ENCODE assay signal across 36 cellular contexts in genomic region chr1:101967871-101968270, GRCh38. TPM values are rescaled to one million over a fixed set of nuclear protein-coding genes. Genes with fewer than 3 reads are reported as not detected.
"Had no signal": no experiment of that assay in that cellular context is flagged by ENCODE, and none has a peak within 500 bp of the region (broad histone marks: within the 10 kb centered on the region; RNA-seq: fewer than 3 reads in every experiment).

No MANE protein-coding gene starts in this region.

- H3K36me3 Mint-ChIP-seq: activated naive CD4-positive, alpha-beta T cell treated with anti-CD3 and anti-CD28 coated beads, Interleukin-2, amount 10 ng/mL, durations not matched to agents 7 days and 5 days; activated naive CD4-positive, alpha-beta T cell treated with anti-CD3 and anti-CD28 coated beads, Interleukin-2, amount 50 U/mL, for 72 hours; activated naive CD8-positive, alpha-beta T cell treated with anti-CD3 and anti-CD28 coated beads, Interleukin-2, amount 10 ng/mL, durations not matched to agents 7 days and 5 days; brain; WTC11 had no signal

- H3K27me3 ChIP-seq: ascending aorta, breast epithelium, cardiac muscle cell, colonic mucosa, esophagus squamous epithelium, heart right ventricle, hepatocyte had no signal

- H3K9me3 Mint-ChIP-seq: activated CD4-positive, alpha-beta memory T cell treated with anti-CD3 and anti-CD28 coated beads, Interleukin-2, amount 10 ng/mL, durations not matched to agents 7 days and 5 days; activated CD4-positive, alpha-beta T cell treated with anti-CD3 and anti-CD28 coated beads, Interleukin-2, amount 10 ng/mL, durations not matched to agents 7 days and 5 days; activated naive CD4-positive, alpha-beta T cell treated with anti-CD3 and anti-CD28 coated beads, Interleukin-2, amount 10 ng/mL, durations not matched to agents 7 days and 5 days; activated naive CD8-positive, alpha-beta T cell treated with anti-CD3 and anti-CD28 coated beads, Interleukin-2, amount 10 ng/mL, durations not matched to agents 7 days and 5 days; activated T-cell treated with anti-CD3 and anti-CD28 coated beads, Interleukin-2, amount 50 U/mL, for 24 hours; WTC11 had no signal

- H3K4me3 Mint-ChIP-seq: activated CD4-positive, alpha-beta memory T cell treated with anti-CD3 and anti-CD28 coated beads, Interleukin-2, amount 10 ng/mL, durations not matched to agents 7 days and 5 days; activated CD4-positive, alpha-beta T cell treated with anti-CD3 and anti-CD28 coated beads, Interleukin-2, amount 10 ng/mL, durations not matched to agents 7 days and 5 days; activated naive CD4-positive, alpha-beta T cell treated with anti-CD3 and anti-CD28 coated beads, Interleukin-2, amount 10 ng/mL, durations not matched to agents 7 days and 5 days; activated naive CD8-positive, alpha-beta T cell treated with anti-CD3 and anti-CD28 coated beads, Interleukin-2, amount 10 ng/mL, durations not matched to agents 7 days and 5 days; activated T-cell treated with anti-CD3 and anti-CD28 coated beads, Interleukin-2, amount 50 U/mL, for 24 hours; activated T-cell treated with anti-CD3 and anti-CD28 coated beads, Interleukin-2, amount 50 U/mL, for 72 hours; brain; WTC11 had no signal

- H2AFZ ChIP-seq: hepatocyte had no signal

- H3K4me1 Mint-ChIP-seq: activated CD4-positive, alpha-beta memory T cell treated with anti-CD3 and anti-CD28 coated beads, Interleukin-2, amount 10 ng/mL, durations not matched to agents 7 days and 5 days; activated CD4-positive, alpha-beta T cell treated with anti-CD3 and anti-CD28 coated beads, Interleukin-2, amount 10 ng/mL, durations not matched to agents 7 days and 5 days; activated naive CD4-positive, alpha-beta T cell treated with anti-CD3 and anti-CD28 coated beads, Interleukin-2, amount 10 ng/mL, durations not matched to agents 7 days and 5 days; activated naive CD8-positive, alpha-beta T cell treated with anti-CD3 and anti-CD28 coated beads, Interleukin-2, amount 10 ng/mL, durations not matched to agents 7 days and 5 days had no signal

- ATAC-seq: activated naive CD4-positive, alpha-beta T cell treated with anti-CD3 and anti-CD28 coated beads, Interleukin-2, amount 50 U/mL, for 72 hours; activated T-cell treated with anti-CD3 and anti-CD28 coated beads, Interleukin-2, amount 50 U/mL, for 72 hours; gastroesophageal sphincter; heart right ventricle; WTC11 had no signal

- H3K27ac Mint-ChIP-seq: activated CD4-positive, alpha-beta memory T cell treated with anti-CD3 and anti-CD28 coated beads, Interleukin-2, amount 10 ng/mL, durations not matched to agents 7 days and 5 days; activated CD4-positive, alpha-beta T cell treated with anti-CD3 and anti-CD28 coated beads, Interleukin-2, amount 10 ng/mL, durations not matched to agents 7 days and 5 days; activated naive CD4-positive, alpha-beta T cell treated with anti-CD3 and anti-CD28 coated beads, Interleukin-2, amount 10 ng/mL, durations not matched to agents 7 days and 5 days; activated naive CD4-positive, alpha-beta T cell treated with anti-CD3 and anti-CD28 coated beads, Interleukin-2, amount 50 U/mL, for 72 hours; activated naive CD8-positive, alpha-beta T cell treated with anti-CD3 and anti-CD28 coated beads, Interleukin-2, amount 10 ng/mL, durations not matched to agents 7 days and 5 days; activated T-cell treated with anti-CD3 and anti-CD28 coated beads, Interleukin-2, amount 50 U/mL, for 24 hours; activated T-cell treated with anti-CD3 and anti-CD28 coated beads, Interleukin-2, amount 50 U/mL, for 72 hours; brain; WTC11 had no signal

- H3K4me2 ChIP-seq: hepatocyte had no signal

- H3K27me3 Mint-ChIP-seq: activated CD4-positive, alpha-beta memory T cell treated with anti-CD3 and anti-CD28 coated beads, Interleukin-2, amount 10 ng/mL, durations not matched to agents 7 days and 5 days; activated CD4-positive, alpha-beta T cell treated with anti-CD3 and anti-CD28 coated beads, Interleukin-2, amount 10 ng/mL, durations not matched to agents 7 days and 5 days; activated naive CD4-positive, alpha-beta T cell treated with anti-CD3 and anti-CD28 coated beads, Interleukin-2, amount 10 ng/mL, durations not matched to agents 7 days and 5 days; activated naive CD8-positive, alpha-beta T cell treated with anti-CD3 and anti-CD28 coated beads, Interleukin-2, amount 10 ng/mL, durations not matched to agents 7 days and 5 days; activated T-cell treated with anti-CD3 and anti-CD28 coated beads, Interleukin-2, amount 50 U/mL, for 24 hours had no signal

- DNase-seq: activated CD4-positive, alpha-beta memory T cell treated with anti-CD3 and anti-CD28 coated beads, Interleukin-2, amount 10 ng/mL, durations not matched to agents 7 days and 5 days; activated CD4-positive, alpha-beta T cell treated with anti-CD3 and anti-CD28 coated beads for 1 hour; activated CD4-positive, alpha-beta T cell treated with anti-CD3 and anti-CD28 coated beads for 4 hours; activated CD4-positive, alpha-beta T cell treated with anti-CD3 and anti-CD28 coated beads, Interleukin-2, amount 10 ng/mL, durations not matched to agents 7 days and 5 days; activated CD4-positive, alpha-beta T cell treated with anti-CD3 and anti-CD28 coated beads, Interleukin-2, amount 50 U/mL, for 4 hours; activated CD8-positive, alpha-beta memory T cell treated with anti-CD3 and anti-CD28 coated beads, Interleukin-2, amount 50 U/mL, for 48 hours; activated gamma-delta T cell; activated naive CD4-positive, alpha-beta T cell; activated naive CD4-positive, alpha-beta T cell treated with anti-CD3 and anti-CD28 coated beads, Interleukin-2, amount 10 ng/mL, durations not matched to agents 7 days and 5 days; activated naive CD8-positive, alpha-beta T cell treated with anti-CD3 and anti-CD28 coated beads, Interleukin-2, amount 10 ng/mL, durations not matched to agents 7 days and 5 days; activated T-cell treated with anti-CD3 and anti-CD28 coated beads for 4 hours; activated T-cell treated with anti-CD3 and anti-CD28 coated beads, Interleukin-2, amount 50 U/mL, for 24 hours; activated T-cell treated with anti-CD3 and anti-CD28 coated beads, Interleukin-2, amount 50 U/mL, for 72 hours; central memory CD4-positive, alpha-beta T cell; cerebellar nuclear complex; colonic mucosa; effector CD8-positive, alpha-beta T cell; esophagus squamous epithelium; foreskin melanocyte; heart right ventricle had no signal

- H3K36me3 ChIP-seq: ascending aorta, breast epithelium, cardiac muscle cell, colonic mucosa, esophagus squamous epithelium, gastroesophageal sphincter, heart right ventricle had no signal

- H3K4me3 ChIP-seq: ascending aorta, breast epithelium, cardiac muscle cell, colonic mucosa, esophagus squamous epithelium, gastroesophageal sphincter, heart right ventricle, hepatocyte had no signal

- H3K79me2 ChIP-seq: hepatocyte had no signal

- H3K27ac ChIP-seq: ascending aorta, breast epithelium, cardiac muscle cell, colonic mucosa, epithelial cell of prostate, esophagus squamous epithelium, gastroesophageal sphincter, heart right ventricle, hepatocyte, VCaP had no signal

- H3K4me1 ChIP-seq: ascending aorta, breast epithelium, colonic mucosa, esophagus squamous epithelium, gastroesophageal sphincter, heart right ventricle had no signal

- H3K9me3 ChIP-seq: ascending aorta, breast epithelium, colonic mucosa, esophagus squamous epithelium, gastroesophageal sphincter, heart right ventricle had no signal

RNA-seq across cellular contexts. Expression of gene OLFM3, which starts 28.9 kb away (rescaled TPM):
- total RNA-seq: activated CD4-positive, alpha-beta memory T cell treated with anti-CD3 and anti-CD28 coated beads, Interleukin-2, amount 10 ng/mL, durations not matched to agents 7 days and 5 days; activated CD4-positive, alpha-beta T cell treated with anti-CD3 and anti-CD28 coated beads, Interleukin-2, amount 10 ng/mL, durations not matched to agents 7 days and 5 days; activated naive CD4-positive, alpha-beta T cell treated with anti-CD3 and anti-CD28 coated beads, Interleukin-2, amount 50 U/mL, for 72 hours; activated naive CD8-positive, alpha-beta T cell treated with anti-CD3 and anti-CD28 coated beads, Interleukin-2, amount 10 ng/mL, durations not matched to agents 7 days and 5 days; activated T-cell treated with anti-CD3 and anti-CD28 coated beads, Interleukin-2, amount 50 U/mL, for 72 hours; ascending aorta; breast epithelium; cardiac muscle cell; dermis microvascular lymphatic vessel endothelial cell; endothelial cell of umbilical vein; esophagus squamous epithelium; fibroblast of lung; fibroblast of villous mesenchyme; glomerular endothelial cell had no signal
- polyA plus RNA-seq: cardiac muscle cell, endothelial cell of umbilical vein, esophagus, fibroblast of lung, heart right ventricle had no signal
